In the genomic region with DNA sequence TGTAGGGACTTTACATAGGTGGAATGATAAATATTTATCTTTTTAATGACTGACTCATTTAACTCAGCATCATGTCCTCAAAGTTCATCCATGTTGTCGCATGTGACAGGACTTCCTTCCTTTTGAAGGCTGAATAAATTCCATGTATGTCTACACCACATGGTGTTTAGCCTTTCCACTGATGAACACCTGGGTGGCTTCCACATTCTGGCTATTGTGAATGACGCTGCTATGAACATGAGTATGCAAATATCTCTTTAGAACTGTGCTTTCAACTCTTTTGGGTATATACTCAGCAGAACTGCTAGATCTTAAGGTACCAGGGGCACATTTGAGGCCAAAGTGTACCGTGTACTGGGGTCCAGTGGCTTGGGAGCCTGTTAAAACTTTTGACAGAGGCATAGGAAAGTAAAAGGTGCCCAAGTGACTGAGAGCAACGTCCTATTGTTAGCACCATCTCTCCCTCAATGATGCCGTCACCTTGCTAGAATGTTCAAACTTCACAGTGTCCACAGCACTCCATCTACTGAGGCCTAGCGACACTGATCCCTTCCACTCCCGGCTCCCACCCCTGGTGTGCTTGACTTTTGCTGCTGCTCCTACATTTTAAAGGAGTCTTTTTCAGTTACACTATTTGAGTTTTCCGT, we compare ENCODE assay signal across 16 cellular contexts. TPM values are rescaled to one million over a fixed set of nuclear protein-coding genes. Genes with fewer than 3 reads are reported as not detected.
A peak's percentile ranks its signal among the peaks of the same experiment; 100 is the strongest.
DNase-seq lines count a peak whose midpoint lies in the region; ATAC-seq, FAIRE-seq and TF ChIP-seq lines count a peak whose summit lies in the region.
"Had no signal": no experiment of that assay in that cellular context is flagged by ENCODE, and none has a peak within 500 bp of the region (broad histone marks: within the 10 kb centered on the region; RNA-seq: fewer than 3 reads in every experiment).

No MANE protein-coding gene starts in this region.

- H3K9me3 Mint-ChIP-seq in activated CD4-positive, alpha-beta T cell treated with anti-CD3 and anti-CD28 coated beads, Interleukin-2, amount 10 ng/mL, durations not matched to agents 7 days and 5 days = peaks cover 8% of the 10 kb centered on the region

- DNase-seq in GM12891 (ENCODE audit: insufficient read length, low spot score) (no peak), right atrium auricular region (ENCODE audit: low spot score) (no peak), NCI-H510A (lab: John Stamatoyannopoulos, UW) (no peak), right lobe of liver (no peak), NCI-H1105 (lab: John Stamatoyannopoulos, UW) (no peak)
- no peak for DNase-seq in activated CD4-positive, alpha-beta T cell treated with anti-CD3 and anti-CD28 coated beads, Interleukin-2, amount 10 ng/mL, durations not matched to agents 7 days and 5 days
- DNase-seq: activated CD8-positive, alpha-beta memory T cell treated with anti-CD3 and anti-CD28 coated beads, Interleukin-2, amount 50 U/mL, for 48 hours; amniotic stem cell; dermis blood vessel endothelial cell; DND-41; KG1; NCI-H2081; stimulated activated CD4-positive, alpha-beta T cell treated with anti-CD3 and anti-CD28 coated beads, Interleukin-12 subunit alpha, Interleukin-12 subunit beta, amount 100 ng/mL, for 4 hours had no signal

- H3K36me3 ChIP-seq in right atrium auricular region (no peaks in the 10 kb centered on the region), right lobe of liver (no peaks in the 10 kb centered on the region)

- no peak overlapping the region for H3K4me3 Mint-ChIP-seq in activated CD4-positive, alpha-beta T cell treated with anti-CD3 and anti-CD28 coated beads, Interleukin-2, amount 10 ng/mL, durations not matched to agents 7 days and 5 days

- intact Hi-C loops in right lobe of liver (cut with DNase I) = no loop called here

- H3K27ac Mint-ChIP-seq in activated CD4-positive, alpha-beta T cell treated with anti-CD3 and anti-CD28 coated beads, Interleukin-2, amount 10 ng/mL, durations not matched to agents 7 days and 5 days = no peak overlapping the region

- peaks cover 0 to 31% of the 10 kb centered on the region in 2 donors for H3K4me1 ChIP-seq in right atrium auricular region
- peaks cover 0 to 23% (median 8%) of the 10 kb centered on the region in 4 donors for H3K4me1 ChIP-seq in right lobe of liver

- no peaks in the 10 kb centered on the region for H3K36me3 Mint-ChIP-seq in activated CD4-positive, alpha-beta T cell treated with anti-CD3 and anti-CD28 coated beads, Interleukin-2, amount 10 ng/mL, durations not matched to agents 7 days and 5 days (ENCODE audit: low read depth)

- ATAC-seq in GM21526 (IDR thresholded peaks at IDR 0.05; ENCODE audit: low FRiP score, unreplicated experiment) (peak; percentile 55), HG03442 (IDR thresholded peaks at IDR 0.05; ENCODE audit: unreplicated experiment) (peak; percentile 31), right lobe of liver (no peak)

- FAIRE-seq in GM12891 (lab: Jason Lieb, UNC) = peak; percentile 88
- FAIRE-seq: urothelium cell line had no signal

- H3K27me3 ChIP-seq in right atrium auricular region (no peaks in the 10 kb centered on the region), right lobe of liver (no peaks in the 10 kb centered on the region)

- TF ChIP-seq CTCF in right atrium auricular region (IDR thresholded peaks at IDR 0.05) = no peak
- no peak for TF ChIP-seq CTCF in right lobe of liver (IDR thresholded peaks at IDR 0.05)

- no peaks in the 10 kb centered on the region for H3K9me3 ChIP-seq in right atrium auricular region
- no peaks in the 10 kb centered on the region for H3K9me3 ChIP-seq in right lobe of liver

- H3K4me3 ChIP-seq in right atrium auricular region (no peak overlapping the region), right lobe of liver (no peak overlapping the region)

- POLR2A ChIA-PET in activated CD4-positive, alpha-beta T cell treated with anti-CD3 and anti-CD28 coated beads, Interleukin-2, amount 10 ng/mL, durations not matched to agents 7 days and 5 days (lab: Charles Lee) = no interaction called here

- TF ChIP-seq POLR2A in GM12891 (IDR thresholded peaks at IDR 0.05; ENCODE audit: low read depth, low read length) = no peak
- TF ChIP-seq POLR2A in right lobe of liver (IDR thresholded peaks at IDR 0.05) = no peak

- H3K4me1 Mint-ChIP-seq in activated CD4-positive, alpha-beta T cell treated with anti-CD3 and anti-CD28 coated beads, Interleukin-2, amount 10 ng/mL, durations not matched to agents 7 days and 5 days = no peaks in the 10 kb centered on the region

- CTCF ChIA-PET in activated CD4-positive, alpha-beta T cell treated with anti-CD3 and anti-CD28 coated beads, Interleukin-2, amount 10 ng/mL, durations not matched to agents 7 days and 5 days (lab: Charles Lee) = no interaction called here

- no peaks in the 10 kb centered on the region for H3K27me3 Mint-ChIP-seq in activated CD4-positive, alpha-beta T cell treated with anti-CD3 and anti-CD28 coated beads, Interleukin-2, amount 10 ng/mL, durations not matched to agents 7 days and 5 days

- WGBS in right lobe of liver (ENCODE audit: insufficient coverage, low coverage, low lambda C conversion rate, missing lambda C conversion rate) = 94% methylated on average over 7 of the region's 8 CpGs

- H3K27ac ChIP-seq in right atrium auricular region = peak overlapping the region; percentile 63 to 68
- no peak overlapping the region for H3K27ac ChIP-seq in right lobe of liver

TF ChIP-seq in GM12891, 5 proteins besides CTCF, POLR2A, EP300 and RAD21:
- TF ChIP-seq POU2F2 (IDR thresholded peaks at IDR 0.05; ENCODE audit: low read depth, low read length) (peak; percentile 88), SPI1 (IDR thresholded peaks at IDR 0.05; ENCODE audit: low read depth, low read length) (peak; percentile 46), POLR2AphosphoS5 (IDR thresholded peaks at IDR 0.05; ENCODE audit: low read depth, low read length) (no peak; the same call in 1 of the 2 replicates)

RNA-seq across cellular contexts. Expression of gene LARGE1, which starts 24.0 kb away (rescaled TPM):
- polyA plus RNA-seq in GM12891 (2012; ENCODE audit: low read depth, missing spikeins) = 10.1 TPM
- total RNA-seq in right atrium auricular region (100 to 1,000 TPM in 1 of 2 donors, 10 to 100 TPM in 1; 80.5 to 101 TPM), right lobe of liver (10 to 100 TPM; 12.2 to 28.3 (median 15.2) TPM)
- total RNA-seq in activated CD4-positive, alpha-beta T cell treated with anti-CD3 and anti-CD28 coated beads, Interleukin-2, amount 10 ng/mL, durations not matched to agents 7 days and 5 days = under 1 TPM; 0.21 to 0.40 TPM

Comparison
In these comparisons a context has a peak if more than half of its experiments do, and no peak if none do; other contexts are left out.
1. ATAC-seq: peak in GM21526 (single experiment) and HG03442 (single experiment); none in right lobe of liver (0 of 4).
2. H3K27ac ChIP-seq: peak in right atrium auricular region (2 of 2); none in right lobe of liver (0 of 3).
3. RNA of gene LARGE1, which starts 24.0 kb away (total RNA-seq): 80.5 to 101 TPM in right atrium auricular region and 12.2 to 28.3 TPM in right lobe of liver; 0.21 to 0.40 TPM in activated CD4-positive, alpha-beta T cell treated with anti-CD3 and anti-CD28 coated beads, Interleukin-2, amount 10 ng/mL, durations not matched to agents 7 days and 5 days; every median in the first group is over 4 times any median in the second.